Comparison of ENCODE assay signal across 1 cellular context in the genomic region with DNA sequence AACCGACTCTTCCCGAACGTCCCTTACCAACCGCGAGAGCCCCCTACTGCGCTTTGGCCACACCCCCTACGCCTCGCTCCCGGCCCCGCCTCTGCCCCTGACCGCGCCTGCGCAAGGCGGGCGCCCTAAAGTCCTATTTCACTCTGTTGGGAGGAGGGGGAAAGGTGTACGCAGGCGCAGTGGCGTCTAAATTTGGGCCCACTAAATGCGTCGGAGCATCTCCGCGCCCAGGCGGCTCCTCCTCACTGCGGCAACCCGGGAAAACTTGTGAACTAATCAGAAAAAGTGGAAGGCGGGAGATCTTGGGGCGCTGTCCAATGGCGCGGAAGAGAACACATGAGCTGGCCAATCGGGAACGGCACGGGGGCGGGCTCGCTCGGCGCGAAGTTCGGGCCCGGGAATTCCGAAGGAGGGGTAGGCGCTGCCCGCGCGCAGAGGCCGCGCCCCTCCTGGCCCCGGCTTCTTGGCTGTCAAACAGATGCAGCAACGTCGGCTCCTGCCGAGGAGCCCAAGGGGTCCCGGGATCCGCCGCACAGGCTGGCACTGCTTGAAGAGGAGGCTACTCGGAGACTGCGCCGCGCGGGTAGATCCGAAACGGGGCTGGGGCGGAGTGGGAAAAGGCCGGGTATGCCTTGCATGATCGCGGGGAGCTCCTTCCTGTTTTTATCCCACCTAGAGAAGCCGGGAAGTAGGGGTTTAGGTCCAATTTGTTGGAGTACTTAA.
TF ChIP-seq lines count a peak whose summit lies in the region.

A gene with protein sequence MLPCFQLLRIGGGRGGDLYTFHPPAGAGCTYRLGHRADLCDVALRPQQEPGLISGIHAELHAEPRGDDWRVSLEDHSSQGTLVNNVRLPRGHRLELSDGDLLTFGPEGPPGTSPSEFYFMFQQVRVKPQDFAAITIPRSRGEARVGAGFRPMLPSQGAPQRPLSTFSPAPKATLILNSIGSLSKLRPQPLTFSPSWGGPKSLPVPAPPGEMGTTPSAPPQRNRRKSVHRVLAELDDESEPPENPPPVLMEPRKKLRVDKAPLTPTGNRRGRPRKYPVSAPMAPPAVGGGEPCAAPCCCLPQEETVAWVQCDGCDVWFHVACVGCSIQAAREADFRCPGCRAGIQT (plus strand): TSS at position 450 of the 723 bp plus-strand sequence. CDS start 881 bp downstream, outside the sequence.

TF ChIP-seq in HEK293, 187 proteins besides CTCF, POLR2A, EP300 and RAD21 (continued from another document and continues in another):
- TF ChIP-seq TSHZ1 (tag by site-specific recombination; IDR thresholded peaks at IDR 0.05; ENCODE audit: borderline replicate concordance): no peak
- peak; percentile 54; the same call in 1 of the 2 replicates for TF ChIP-seq ZNF24 (tag by site-specific recombination; IDR thresholded peaks at IDR 0.05)
- TF ChIP-seq ZNF843 (tag by site-specific recombination; IDR thresholded peaks at IDR 0.05): no peak; the same call in 1 of the 2 replicates
- no peak for TF ChIP-seq ZNF596 (tag by site-specific recombination; IDR thresholded peaks at IDR 0.05)
- no peak for TF ChIP-seq ZNF548 (tag by site-specific recombination; IDR thresholded peaks at IDR 0.05)
- TF ChIP-seq ZNF19 (tag by site-specific recombination; IDR thresholded peaks at IDR 0.05; ENCODE audit: low read depth): no peak
- peak; percentile 94 for TF ChIP-seq EGR2 (tag by site-specific recombination; IDR thresholded peaks at IDR 0.05; ENCODE audit: low read depth)
- TF ChIP-seq ZNF146 (tag by site-specific recombination; IDR thresholded peaks at IDR 0.05): 0 out of 2 replicates have a peak, but pooled peaks have one; percentile 19
- no peak for TF ChIP-seq GLI2 (tag by site-specific recombination; IDR thresholded peaks at IDR 0.05; ENCODE audit: borderline replicate concordance, low read depth)
- TF ChIP-seq, protein P1, sequence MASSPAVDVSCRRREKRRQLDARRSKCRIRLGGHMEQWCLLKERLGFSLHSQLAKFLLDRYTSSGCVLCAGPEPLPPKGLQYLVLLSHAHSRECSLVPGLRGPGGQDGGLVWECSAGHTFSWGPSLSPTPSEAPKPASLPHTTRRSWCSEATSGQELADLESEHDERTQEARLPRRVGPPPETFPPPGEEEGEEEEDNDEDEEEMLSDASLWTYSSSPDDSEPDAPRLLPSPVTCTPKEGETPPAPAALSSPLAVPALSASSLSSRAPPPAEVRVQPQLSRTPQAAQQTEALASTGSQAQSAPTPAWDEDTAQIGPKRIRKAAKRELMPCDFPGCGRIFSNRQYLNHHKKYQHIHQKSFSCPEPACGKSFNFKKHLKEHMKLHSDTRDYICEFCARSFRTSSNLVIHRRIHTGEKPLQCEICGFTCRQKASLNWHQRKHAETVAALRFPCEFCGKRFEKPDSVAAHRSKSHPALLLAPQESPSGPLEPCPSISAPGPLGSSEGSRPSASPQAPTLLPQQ (tag by site-specific recombination; IDR thresholded peaks at IDR 0.05): peak; percentile 92
- peak; percentile 25; the same call in 1 of the 2 replicates for TF ChIP-seq KLF1 (tag by site-specific recombination; IDR thresholded peaks at IDR 0.05)
- TF ChIP-seq ZNF274 (IDR thresholded peaks at IDR 0.05; ENCODE audit: low read length): no peak
- TF ChIP-seq ZNF274 (tag by site-specific recombination; IDR thresholded peaks at IDR 0.05; ENCODE audit: borderline replicate concordance): no peak
- TF ChIP-seq MZF1 (tag by site-specific recombination; IDR thresholded peaks at IDR 0.05; ENCODE audit: borderline replicate concordance): no peak
- TF ChIP-seq, protein P2, sequence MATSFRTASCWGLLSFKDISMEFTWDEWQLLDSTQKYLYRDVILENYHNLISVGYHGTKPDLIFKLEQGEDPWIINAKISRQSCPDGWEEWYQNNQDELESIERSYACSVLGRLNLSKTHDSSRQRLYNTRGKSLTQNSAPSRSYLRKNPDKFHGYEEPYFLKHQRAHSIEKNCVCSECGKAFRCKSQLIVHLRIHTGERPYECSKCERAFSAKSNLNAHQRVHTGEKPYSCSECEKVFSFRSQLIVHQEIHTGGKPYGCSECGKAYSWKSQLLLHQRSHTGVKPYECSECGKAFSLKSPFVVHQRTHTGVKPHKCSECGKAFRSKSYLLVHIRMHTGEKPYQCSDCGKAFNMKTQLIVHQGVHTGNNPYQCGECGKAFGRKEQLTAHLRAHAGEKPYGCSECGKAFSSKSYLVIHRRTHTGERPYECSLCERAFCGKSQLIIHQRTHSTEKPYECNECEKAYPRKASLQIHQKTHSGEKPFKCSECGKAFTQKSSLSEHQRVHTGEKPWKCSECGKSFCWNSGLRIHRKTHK (tag by site-specific recombination; IDR thresholded peaks at IDR 0.05): no peak
- peak; percentile 15; the same call in 1 of the 2 replicates for TF ChIP-seq ZBTB48 (tag by site-specific recombination; IDR thresholded peaks at IDR 0.05)
- no peak for TF ChIP-seq ZNF791 (tag by site-specific recombination; IDR thresholded peaks at IDR 0.05)
- no peak for TF ChIP-seq SCRT2 (tag by site-specific recombination; IDR thresholded peaks at IDR 0.05)
- peak; percentile 83; the same call in 1 of the 2 replicates for TF ChIP-seq IKZF3 (tag by site-specific recombination; IDR thresholded peaks at IDR 0.05)
- TF ChIP-seq ZNF658 (tag by site-specific recombination; IDR thresholded peaks at IDR 0.05): no peak
- peak; percentile 98 for TF ChIP-seq SP2 (tag by site-specific recombination; IDR thresholded peaks at IDR 0.05)
- TF ChIP-seq, protein P3, sequence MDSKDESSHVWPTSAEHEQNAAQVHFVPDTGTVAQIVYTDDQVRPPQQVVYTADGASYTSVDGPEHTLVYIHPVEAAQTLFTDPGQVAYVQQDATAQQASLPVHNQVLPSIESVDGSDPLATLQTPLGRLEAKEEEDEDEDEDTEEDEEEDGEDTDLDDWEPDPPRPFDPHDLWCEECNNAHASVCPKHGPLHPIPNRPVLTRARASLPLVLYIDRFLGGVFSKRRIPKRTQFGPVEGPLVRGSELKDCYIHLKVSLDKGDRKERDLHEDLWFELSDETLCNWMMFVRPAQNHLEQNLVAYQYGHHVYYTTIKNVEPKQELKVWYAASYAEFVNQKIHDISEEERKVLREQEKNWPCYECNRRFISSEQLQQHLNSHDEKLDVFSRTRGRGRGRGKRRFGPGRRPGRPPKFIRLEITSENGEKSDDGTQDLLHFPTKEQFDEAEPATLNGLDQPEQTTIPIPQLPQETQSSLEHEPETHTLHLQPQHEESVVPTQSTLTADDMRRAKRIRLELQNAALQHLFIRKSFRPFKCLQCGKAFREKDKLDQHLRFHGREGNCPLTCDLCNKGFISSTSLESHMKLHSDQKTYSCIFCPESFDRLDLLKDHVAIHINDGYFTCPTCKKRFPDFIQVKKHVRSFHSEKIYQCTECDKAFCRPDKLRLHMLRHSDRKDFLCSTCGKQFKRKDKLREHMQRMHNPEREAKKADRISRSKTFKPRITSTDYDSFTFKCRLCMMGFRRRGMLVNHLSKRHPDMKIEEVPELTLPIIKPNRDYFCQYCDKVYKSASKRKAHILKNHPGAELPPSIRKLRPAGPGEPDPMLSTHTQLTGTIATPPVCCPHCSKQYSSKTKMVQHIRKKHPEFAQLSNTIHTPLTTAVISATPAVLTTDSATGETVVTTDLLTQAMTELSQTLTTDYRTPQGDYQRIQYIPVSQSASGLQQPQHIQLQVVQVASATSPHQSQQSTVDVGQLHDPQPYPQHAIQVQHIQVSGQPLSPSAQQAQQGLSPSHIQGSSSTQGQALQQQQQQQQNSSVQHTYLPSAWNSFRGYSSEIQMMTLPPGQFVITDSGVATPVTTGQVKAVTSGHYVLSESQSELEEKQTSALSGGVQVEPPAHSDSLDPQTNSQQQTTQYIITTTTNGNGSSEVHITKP (tag by site-specific recombination; IDR thresholded peaks at IDR 0.05): peak; percentile 93
- TF ChIP-seq, protein P4, sequence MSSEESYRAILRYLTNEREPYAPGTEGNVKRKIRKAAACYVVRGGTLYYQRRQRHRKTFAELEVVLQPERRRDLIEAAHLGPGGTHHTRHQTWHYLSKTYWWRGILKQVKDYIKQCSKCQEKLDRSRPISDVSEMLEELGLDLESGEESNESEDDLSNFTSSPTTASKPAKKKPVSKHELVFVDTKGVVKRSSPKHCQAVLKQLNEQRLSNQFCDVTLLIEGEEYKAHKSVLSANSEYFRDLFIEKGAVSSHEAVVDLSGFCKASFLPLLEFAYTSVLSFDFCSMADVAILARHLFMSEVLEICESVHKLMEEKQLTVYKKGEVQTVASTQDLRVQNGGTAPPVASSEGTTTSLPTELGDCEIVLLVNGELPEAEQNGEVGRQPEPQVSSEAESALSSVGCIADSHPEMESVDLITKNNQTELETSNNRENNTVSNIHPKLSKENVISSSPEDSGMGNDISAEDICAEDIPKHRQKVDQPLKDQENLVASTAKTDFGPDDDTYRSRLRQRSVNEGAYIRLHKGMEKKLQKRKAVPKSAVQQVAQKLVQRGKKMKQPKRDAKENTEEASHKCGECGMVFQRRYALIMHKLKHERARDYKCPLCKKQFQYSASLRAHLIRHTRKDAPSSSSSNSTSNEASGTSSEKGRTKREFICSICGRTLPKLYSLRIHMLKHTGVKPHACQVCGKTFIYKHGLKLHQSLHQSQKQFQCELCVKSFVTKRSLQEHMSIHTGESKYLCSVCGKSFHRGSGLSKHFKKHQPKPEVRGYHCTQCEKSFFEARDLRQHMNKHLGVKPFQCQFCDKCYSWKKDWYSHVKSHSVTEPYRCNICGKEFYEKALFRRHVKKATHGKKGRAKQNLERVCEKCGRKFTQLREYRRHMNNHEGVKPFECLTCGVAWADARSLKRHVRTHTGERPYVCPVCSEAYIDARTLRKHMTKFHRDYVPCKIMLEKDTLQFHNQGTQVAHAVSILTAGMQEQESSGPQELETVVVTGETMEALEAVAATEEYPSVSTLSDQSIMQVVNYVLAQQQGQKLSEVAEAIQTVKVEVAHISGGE (tag by site-specific recombination; conservative IDR thresholded peaks at IDR 0.05; ENCODE audit: low read depth): no peak
- no peak for TF ChIP-seq ZNF621 (tag by site-specific recombination; IDR thresholded peaks at IDR 0.05)
- no peak for TF ChIP-seq ZNF707 (tag by site-specific recombination; IDR thresholded peaks at IDR 0.05)
- TF ChIP-seq, protein P5, sequence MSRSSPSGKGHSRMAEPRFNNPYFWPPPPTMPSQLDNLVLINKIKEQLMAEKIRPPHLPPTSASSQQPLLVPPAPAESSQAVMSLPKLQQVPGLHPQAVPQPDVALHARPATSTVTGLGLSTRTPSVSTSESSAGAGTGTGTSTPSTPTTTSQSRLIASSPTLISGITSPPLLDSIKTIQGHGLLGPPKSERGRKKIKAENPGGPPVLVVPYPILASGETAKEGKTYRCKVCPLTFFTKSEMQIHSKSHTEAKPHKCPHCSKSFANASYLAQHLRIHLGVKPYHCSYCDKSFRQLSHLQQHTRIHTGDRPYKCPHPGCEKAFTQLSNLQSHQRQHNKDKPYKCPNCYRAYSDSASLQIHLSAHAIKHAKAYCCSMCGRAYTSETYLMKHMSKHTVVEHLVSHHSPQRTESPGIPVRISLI (tag by site-specific recombination; IDR thresholded peaks at IDR 0.05): no peak
- no peak for TF ChIP-seq ZNF560 (tag by site-specific recombination; IDR thresholded peaks at IDR 0.05; ENCODE audit: borderline replicate concordance)
- TF ChIP-seq KLF17 (tag by site-specific recombination; IDR thresholded peaks at IDR 0.05): peak; percentile 53; the same call in 1 of the 2 replicates
- TF ChIP-seq ZNF529 (tag by site-specific recombination; IDR thresholded peaks at IDR 0.05; ENCODE audit: insufficient replicate concordance): no peak
- peak; percentile 92 for TF ChIP-seq SP3 (tag by site-specific recombination; IDR thresholded peaks at IDR 0.05)
- no peak for TF ChIP-seq ZNF664 (tag by site-specific recombination; IDR thresholded peaks at IDR 0.05)
- TF ChIP-seq GLIS2 (tag by site-specific recombination; IDR thresholded peaks at IDR 0.05): peak; percentile 18
- no peak for TF ChIP-seq ZNF214 (tag by site-specific recombination; IDR thresholded peaks at IDR 0.05; ENCODE audit: borderline replicate concordance)
- no peak for TF ChIP-seq ZNF837 (tag by site-specific recombination; IDR thresholded peaks at IDR 0.05)
- peak; percentile 19; the same call in 1 of the 2 replicates for TF ChIP-seq ZNF2 (tag by site-specific recombination; IDR thresholded peaks at IDR 0.05)
- no peak for TF ChIP-seq ZSCAN5A (tag by site-specific recombination; IDR thresholded peaks at IDR 0.05)
